Comparison of ENCODE assay signal across 8 cellular contexts in the genomic region with DNA sequence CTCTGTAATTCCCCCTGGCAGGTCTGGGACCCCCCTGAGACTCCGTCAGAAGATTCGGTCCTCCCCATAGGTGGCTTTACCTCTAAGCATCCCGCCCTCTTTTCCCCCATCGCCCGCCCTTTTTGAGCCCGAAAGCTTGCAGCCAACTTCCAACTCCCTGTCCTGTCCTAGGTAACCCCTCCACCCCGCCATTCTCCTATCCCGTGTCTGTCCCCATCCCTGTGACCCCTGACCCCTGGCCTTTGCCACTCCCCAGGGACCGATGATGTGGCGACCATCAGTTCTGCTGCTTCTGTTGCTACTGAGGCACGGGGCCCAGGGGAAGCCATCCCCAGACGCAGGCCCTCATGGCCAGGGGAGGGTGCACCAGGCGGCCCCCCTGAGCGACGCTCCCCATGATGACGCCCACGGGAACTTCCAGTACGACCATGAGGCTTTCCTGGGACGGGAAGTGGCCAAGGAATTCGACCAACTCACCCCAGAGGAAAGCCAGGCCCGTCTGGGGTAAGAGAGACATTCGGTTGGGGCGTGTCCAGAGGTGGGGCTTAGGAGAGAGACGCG. TPM values are rescaled to one million over a fixed set of nuclear protein-coding genes. Genes with fewer than 3 reads are reported as not detected.
A peak's percentile ranks its signal among the peaks of the same experiment; 100 is the strongest.
DNase-seq lines count a peak whose midpoint lies in the region; ATAC-seq and TF ChIP-seq lines count a peak whose summit lies in the region.

No MANE protein-coding gene starts in this region.

- DNase-seq in GM04504 (ENCODE audit: low read depth): peak; percentile 40
- no peak for DNase-seq in activated CD4-positive, alpha-beta memory T cell treated with anti-CD3 and anti-CD28 coated beads, Interleukin-2, amount 10 ng/mL, durations not matched to agents 7 days and 5 days
- DNase-seq in left ventricle myocardium inferior: no peak
- DNase-seq in skeletal muscle cell (ENCODE audit: low read depth): no peak
- no peak for DNase-seq in NCI-H2196 (lab: John Stamatoyannopoulos, UW; ENCODE audit: unreplicated experiment)
- DNase-seq in NCI-H2107 (lab: John Stamatoyannopoulos, UW): no peak
- no peak for DNase-seq in SJCRH30

- H3K27me3 Mint-ChIP-seq in activated CD4-positive, alpha-beta memory T cell treated with anti-CD3 and anti-CD28 coated beads, Interleukin-2, amount 10 ng/mL, durations not matched to agents 7 days and 5 days: peaks cover 21% of the 10 kb centered on the region

- no peak for TF ChIP-seq CTCF in left ventricle myocardium inferior (IDR thresholded peaks at IDR 0.05; ENCODE audit: borderline replicate concordance)

- peaks cover 20% of the 10 kb centered on the region for H3K4me1 ChIP-seq in left ventricle myocardium inferior
- H3K4me1 ChIP-seq in SJCRH30: no peaks in the 10 kb centered on the region

- H3K9me3 ChIP-seq in left ventricle myocardium inferior (replicated peaks) (no peaks in the 10 kb centered on the region), SJCRH30 (replicated peaks) (no peaks in the 10 kb centered on the region)

- H3K9me3 Mint-ChIP-seq in activated CD4-positive, alpha-beta memory T cell treated with anti-CD3 and anti-CD28 coated beads, Interleukin-2, amount 10 ng/mL, durations not matched to agents 7 days and 5 days: no peaks in the 10 kb centered on the region

- H3K27ac ChIP-seq in left ventricle myocardium inferior (replicated peaks) (peak overlapping the region; percentile 72), SJCRH30 (no peak overlapping the region)

- peaks cover 22% of the 10 kb centered on the region for H3K4me1 Mint-ChIP-seq in activated CD4-positive, alpha-beta memory T cell treated with anti-CD3 and anti-CD28 coated beads, Interleukin-2, amount 10 ng/mL, durations not matched to agents 7 days and 5 days

- no peak overlapping the region for H3K27ac Mint-ChIP-seq in activated CD4-positive, alpha-beta memory T cell treated with anti-CD3 and anti-CD28 coated beads, Interleukin-2, amount 10 ng/mL, durations not matched to agents 7 days and 5 days

- no peak for ATAC-seq in GM18868 (IDR thresholded peaks at IDR 0.05; ENCODE audit: unreplicated experiment)

- H3K4me3 ChIP-seq in left ventricle myocardium inferior: peak overlapping the region; percentile 66
- H3K4me3 ChIP-seq in skeletal muscle cell (ENCODE audit: low read depth, low read length): peak overlapping the region; percentile 79
- no peak overlapping the region for H3K4me3 ChIP-seq in SJCRH30

- H3K4me3 Mint-ChIP-seq in activated CD4-positive, alpha-beta memory T cell treated with anti-CD3 and anti-CD28 coated beads, Interleukin-2, amount 10 ng/mL, durations not matched to agents 7 days and 5 days: peak overlapping the region; percentile 70

- H3K27me3 ChIP-seq in left ventricle myocardium inferior (ENCODE audit: low read depth) (no peaks in the 10 kb centered on the region), SJCRH30 (no peaks in the 10 kb centered on the region)

- intact Hi-C loops in left ventricle myocardium inferior (cut with micrococcal nuclease): no loop called here

- POLR2A ChIA-PET in activated CD4-positive, alpha-beta memory T cell treated with anti-CD3 and anti-CD28 coated beads, Interleukin-2, amount 10 ng/mL, durations not matched to agents 7 days and 5 days (lab: Charles Lee): interaction anchor here (0.6 to 1.6 kb wide), 6 partner anchors 10 to 38 kb away, joined by 3 to 5 read pairs (median 3); no protein-coding TSS in a partner anchor

- CTCF ChIA-PET in activated CD4-positive, alpha-beta memory T cell treated with anti-CD3 and anti-CD28 coated beads, Interleukin-2, amount 10 ng/mL, durations not matched to agents 7 days and 5 days (lab: Charles Lee): interaction anchor here (0.7 to 1.7 kb wide), 5 partner anchors 19 to 127 kb away, joined by 3 to 16 read pairs (median 3); no protein-coding TSS in a partner anchor

- H3K36me3 ChIP-seq in left ventricle myocardium inferior: peaks cover 11% of the 10 kb centered on the region
- peaks cover 7% of the 10 kb centered on the region; the same call in 1 of the 2 replicates for H3K36me3 ChIP-seq in SJCRH30

- no peaks in the 10 kb centered on the region for H3K36me3 Mint-ChIP-seq in activated CD4-positive, alpha-beta memory T cell treated with anti-CD3 and anti-CD28 coated beads, Interleukin-2, amount 10 ng/mL, durations not matched to agents 7 days and 5 days (ENCODE audit: low read depth)

RNA-seq across cellular contexts. Expression of a gene that starts 0.5 kb away (rescaled TPM):
- total RNA-seq in activated CD4-positive, alpha-beta memory T cell treated with anti-CD3 and anti-CD28 coated beads, Interleukin-2, amount 10 ng/mL, durations not matched to agents 7 days and 5 days: 1 to 10 TPM; 1.8 to 2.0 TPM
- 7.5 TPM for total RNA-seq in left ventricle myocardium inferior
- 2.8 and 3.4 TPM in 2 replicates for total RNA-seq in SJCRH30 (2014; rRNA removed; shearing (Covaris generic))

RNA-seq across cellular contexts. Expression of a gene that starts 15.8 kb away (rescaled TPM):
- total RNA-seq in activated CD4-positive, alpha-beta memory T cell treated with anti-CD3 and anti-CD28 coated beads, Interleukin-2, amount 10 ng/mL, durations not matched to agents 7 days and 5 days: 10 to 100 TPM; 10.2 to 11.1 TPM
- 80.9 TPM for total RNA-seq in left ventricle myocardium inferior
- total RNA-seq in SJCRH30 (2014; rRNA removed; shearing (Covaris generic)): 25.0 and 26.6 TPM in 2 replicates

RNA-seq across cellular contexts. Expression of a gene that starts 32.1 kb away (rescaled TPM):
- total RNA-seq in activated CD4-positive, alpha-beta memory T cell treated with anti-CD3 and anti-CD28 coated beads, Interleukin-2, amount 10 ng/mL, durations not matched to agents 7 days and 5 days: 1,000 to 10,000 TPM; 2,194 to 2,385 TPM
- total RNA-seq in left ventricle myocardium inferior: 998 TPM
- total RNA-seq in SJCRH30 (2014; rRNA removed; shearing (Covaris generic)): 2,852 and 3,079 TPM in 2 replicates

RNA-seq across cellular contexts. Expression of a gene that starts 40.9 kb away (rescaled TPM):
- total RNA-seq in activated CD4-positive, alpha-beta memory T cell treated with anti-CD3 and anti-CD28 coated beads, Interleukin-2, amount 10 ng/mL, durations not matched to agents 7 days and 5 days: 1,000 to 10,000 TPM; 2,417 to 2,463 TPM
- 1,308 TPM for total RNA-seq in left ventricle myocardium inferior
- 3,376 and 3,926 TPM in 2 replicates for total RNA-seq in SJCRH30 (2014; rRNA removed; shearing (Covaris generic))

RNA-seq across cellular contexts. Expression of a gene that starts 52.1 kb away (rescaled TPM):
- total RNA-seq in activated CD4-positive, alpha-beta memory T cell treated with anti-CD3 and anti-CD28 coated beads, Interleukin-2, amount 10 ng/mL, durations not matched to agents 7 days and 5 days: 100 to 1,000 TPM; 162 to 163 TPM
- total RNA-seq in left ventricle myocardium inferior: 47.3 TPM
- 54.2 and 66.5 TPM in 2 replicates for total RNA-seq in SJCRH30 (2014; rRNA removed; shearing (Covaris generic))
